Comparison of ENCODE assay signal across 8 cellular contexts in genomic region chr20:35699914-35700624, GRCh38. TPM values are rescaled to one million over a fixed set of nuclear protein-coding genes. Genes with fewer than 3 reads are reported as not detected.
A peak's percentile ranks its signal among the peaks of the same experiment; 100 is the strongest.
DNase-seq lines count a peak whose midpoint lies in the region; ATAC-seq, FAIRE-seq and TF ChIP-seq lines count a peak whose summit lies in the region.

No MANE protein-coding gene starts in this region.

- WGBS in small intestine, 3 donors = 10 to 16% (median 13%) methylated on average over 7 of the region's 7 CpGs

- H3K9me3 Mint-ChIP-seq in activated B cell treated with CpG ODN at 0.5 μM for 24 hours (no peaks in the 10 kb centered on the region), glutamatergic neuron (ENCODE audit: unreplicated experiment) (peaks cover 5% of the 10 kb centered on the region)

- ATAC-seq in activated B cell treated with CpG ODN at 0.5 μM for 24 hours (ENCODE audit: low read depth) (no peak), GM18517 (IDR thresholded peaks at IDR 0.05; ENCODE audit: unreplicated experiment) (no peak), GM19023 (IDR thresholded peaks at IDR 0.05; ENCODE audit: unreplicated experiment) (no peak)

- H3K4me3 Mint-ChIP-seq in activated B cell treated with CpG ODN at 0.5 μM for 24 hours = peak overlapping the region; percentile 97
- peak overlapping the region; percentile 97 for H3K4me3 Mint-ChIP-seq in glutamatergic neuron (ENCODE audit: unreplicated experiment)

- H3K4me1 ChIP-seq in HEK293 (ENCODE audit: control insufficient read depth, insufficient read depth, low read length) (0 out of 2 replicates have a peak, but pooled peaks cover 4% of the 10 kb centered on the region), small intestine (ENCODE audit: control insufficient read depth in 2 of 2, insufficient read depth in 1 of 2, low read depth in 1 of 2, low read length in 1 of 2) (peaks cover 0 to 6% of the 10 kb centered on the region in 2 donors)

- H3K9me3 ChIP-seq in HEK293 (ENCODE audit: control insufficient read depth, insufficient read depth, low read depth, low read length) = no peaks in the 10 kb centered on the region
- no peaks in the 10 kb centered on the region for H3K9me3 ChIP-seq in small intestine (ENCODE audit: control insufficient read depth, low read depth)

- H3K27ac Mint-ChIP-seq in activated B cell treated with CpG ODN at 0.5 μM for 24 hours (peak overlapping the region; percentile 91), glutamatergic neuron (ENCODE audit: unreplicated experiment) (peak overlapping the region; percentile 65)

- H3K27me3 Mint-ChIP-seq in activated B cell treated with CpG ODN at 0.5 μM for 24 hours = no peaks in the 10 kb centered on the region
- H3K27me3 Mint-ChIP-seq in glutamatergic neuron (ENCODE audit: unreplicated experiment) = peaks cover 11% of the 10 kb centered on the region

- FAIRE-seq in small intestine (lab: Jason Lieb, UNC) = no peak

- H3K27me3 ChIP-seq in small intestine (ENCODE audit: control insufficient read depth in 2 of 2, insufficient read depth in 2 of 2, low read length in 2 of 2) = no peaks in the 10 kb centered on the region

- peaks cover 11 to 60% of the 10 kb centered on the region in 2 experiments for H3K36me3 ChIP-seq in HEK293 (ENCODE audit: control insufficient read depth in 2 of 2, insufficient read depth in 1 of 2, low read length in 2 of 2)
- peaks cover 13 to 16% of the 10 kb centered on the region in 2 donors for H3K36me3 ChIP-seq in small intestine (ENCODE audit: control insufficient read depth in 2 of 2, insufficient read depth in 2 of 2, low read length in 2 of 2)

- H3K4me3 ChIP-seq in HEK293 (ENCODE audit: low read depth, low read length) = peak overlapping the region; percentile 75
- peak overlapping the region; percentile 90 to 93 for H3K4me3 ChIP-seq in small intestine (ENCODE audit: low read depth in 1 of 2, low read length in 2 of 2)

- H3K4me1 Mint-ChIP-seq in activated B cell treated with CpG ODN at 0.5 μM for 24 hours = peaks cover 27% of the 10 kb centered on the region
- peaks cover 17% of the 10 kb centered on the region for H3K4me1 Mint-ChIP-seq in glutamatergic neuron (ENCODE audit: low read depth, unreplicated experiment)

- peak overlapping the region; percentile 90 for H3K27ac ChIP-seq in HEK293 (ENCODE audit: extremely low read depth, low read depth, low read length)
- peak overlapping the region; percentile 91 to 93 for H3K27ac ChIP-seq in small intestine (ENCODE audit: low read depth in 1 of 2, low read length in 1 of 2)

- DNase-seq in activated B cell treated with CpG ODN at 0.5 μM for 24 hours (no peak), glutamatergic neuron (no peak), small intestine (peak; percentile 51), GM19240 (ENCODE audit: insufficient read length, low spot score) (no peak), hepatic stellate cell (ENCODE audit: low spot score) (no peak)

- CTCF ChIA-PET in HEK293 (lab: Yijun Ruan, JAX) (interaction anchor here (0.6 kb wide), 1 partner anchor 11 kb away, joined by 3 read pairs; no protein-coding TSS in a partner anchor), activated B cell treated with CpG ODN at 0.5 μM for 24 hours (lab: Charles Lee) (interaction anchor here (0.6 to 2.5 kb wide), 5 partner anchors 99 to 367 kb away, joined by 3 to 6 read pairs (median 3); no protein-coding TSS in a partner anchor)

- H3K36me3 Mint-ChIP-seq in activated B cell treated with CpG ODN at 0.5 μM for 24 hours (ENCODE audit: low read depth) = peaks cover 74% of the 10 kb centered on the region
- H3K36me3 Mint-ChIP-seq in glutamatergic neuron (ENCODE audit: unreplicated experiment) = no peaks in the 10 kb centered on the region

- no peak for TF ChIP-seq CTCF in HEK293 (tag by site-specific recombination; IDR thresholded peaks at IDR 0.05)
- TF ChIP-seq CTCF in activated B cell treated with CpG ODN at 0.5 μM for 24 hours (IDR thresholded peaks at IDR 0.05) = no peak
- no peak for TF ChIP-seq CTCF in glutamatergic neuron (IDR thresholded peaks at IDR 0.05; ENCODE audit: partially characterized antibody, unreplicated experiment)

- POLR2A ChIA-PET in HEK293 (lab: Yijun Ruan, JAX) = interaction anchor here (0.6 to 6.2 kb wide), 8 partner anchors 8 to 131 kb away, joined by 3 to 27 read pairs (median 3); partner anchors contain the start of genes RBM39 and SPAG4
- POLR2A ChIA-PET in activated B cell treated with CpG ODN at 0.5 μM for 24 hours (lab: Charles Lee) = interaction anchor here (0.6 to 2.3 kb wide), 19 partner anchors 10 to 316 kb away, joined by 3 to 47 read pairs (median 4); partner anchors contain the start of genes CPNE1, ERGIC3, PHF20 and RBM12

- intact Hi-C loops in activated B cell treated with CpG ODN at 0.5 μM for 24 hours (cut with micrococcal nuclease) = loop anchor here (1.0 to 10.0 kb wide), 10 partner anchors 7 to 237 kb away; partner anchors contain the start of genes CPNE1, RBM12 and RBM39

TF ChIP-seq in HEK293, 187 proteins besides CTCF, POLR2A, EP300 and RAD21 (continues in another document):
- TF ChIP-seq PRDM1 (tag by site-specific recombination; IDR thresholded peaks at IDR 0.05) (no peak), ZSCAN30 (tag by site-specific recombination; IDR thresholded peaks at IDR 0.05) (peak; percentile 10; the same call in 1 of the 2 replicates), ZBTB10 (tag by site-specific recombination; IDR thresholded peaks at IDR 0.05) (no peak), GLIS2 (tag by site-specific recombination; IDR thresholded peaks at IDR 0.05) (no peak), OSR2 (tag by site-specific recombination; IDR thresholded peaks at IDR 0.05) (peak; percentile 45; the same call in 1 of the 2 replicates), ZNF600 (tag by site-specific recombination; IDR thresholded peaks at IDR 0.05) (0 out of 2 replicates have a peak, but pooled peaks have one; percentile 41), ZBTB20 (tag by site-specific recombination; IDR thresholded peaks at IDR 0.05) (0 out of 2 replicates have a peak, but pooled peaks have one; percentile 20), SCRT2 (tag by site-specific recombination; IDR thresholded peaks at IDR 0.05) (no peak; the same call in 1 of the 2 replicates), BCL6B (tag by site-specific recombination; IDR thresholded peaks at IDR 0.05) (no peak), ZNF391 (tag by site-specific recombination; IDR thresholded peaks at IDR 0.05; ENCODE audit: borderline replicate concordance, low read depth) (no peak), WT1 (tag by site-specific recombination; IDR thresholded peaks at IDR 0.05) (no peak)

RNA-seq across cellular contexts. Expression of gene ROMO1, which starts 0.9 kb away (rescaled TPM):
- total RNA-seq in activated B cell treated with CpG ODN at 0.5 μM for 24 hours (96.8 and 131 TPM in 2 replicates), glutamatergic neuron (ENCODE audit: unreplicated experiment) (103 TPM)
- 100 to 1,000 TPM; 358 to 755 (median 646) TPM for polyA plus RNA-seq in small intestine

RNA-seq across cellular contexts. Expression of gene NFS1, which starts 0.9 kb away (rescaled TPM):
- 27.1 and 30.6 TPM in 2 replicates for total RNA-seq in activated B cell treated with CpG ODN at 0.5 μM for 24 hours
- total RNA-seq in glutamatergic neuron (ENCODE audit: unreplicated experiment) = 13.9 TPM
- 10 to 100 TPM; 21.9 to 39.6 (median 29.0) TPM for polyA plus RNA-seq in small intestine

RNA-seq across cellular contexts. Expression of gene CPNE1, which starts 35.4 kb away (rescaled TPM):
- total RNA-seq in activated B cell treated with CpG ODN at 0.5 μM for 24 hours = 234 and 264 TPM in 2 replicates
- 327 TPM for total RNA-seq in glutamatergic neuron (ENCODE audit: unreplicated experiment)
- 100 to 1,000 TPM in 2 of 3 donors, 10 to 100 TPM in 1; 94.3 to 127 (median 100) TPM for polyA plus RNA-seq in small intestine

RNA-seq across cellular contexts. Expression of gene RBM12, which starts 35.4 kb away (rescaled TPM):
- total RNA-seq in activated B cell treated with CpG ODN at 0.5 μM for 24 hours (129 and 139 TPM in 2 replicates), glutamatergic neuron (ENCODE audit: unreplicated experiment) (147 TPM)
- 10 to 100 TPM in 1 of 3 donors, 1 to 10 TPM in 2; 6.9 to 16.2 (median 8.9) TPM for polyA plus RNA-seq in small intestine

RNA-seq across cellular contexts. Expression of gene RBM39, which starts 42.0 kb away (rescaled TPM):
- total RNA-seq in activated B cell treated with CpG ODN at 0.5 μM for 24 hours (432 and 483 TPM in 2 replicates), glutamatergic neuron (ENCODE audit: unreplicated experiment) (358 TPM)
- 100 to 1,000 TPM; 148 to 235 (median 195) TPM for polyA plus RNA-seq in small intestine
